In genomic region chr19:42214810-42215209, GRCh38 we compare ENCODE assay signal across 16 cellular contexts. TPM values are rescaled to one million over a fixed set of nuclear protein-coding genes. Genes with fewer than 3 reads are reported as not detected.
DNase-seq lines count a peak whose midpoint lies in the region; ATAC-seq, FAIRE-seq and TF ChIP-seq lines count a peak whose summit lies in the region.
"Had no signal": no experiment of that assay in that cellular context is flagged by ENCODE, and none has a peak within 500 bp of the region (broad histone marks: within the 10 kb centered on the region; RNA-seq: fewer than 3 reads in every experiment).

No MANE protein-coding gene starts in this region.

- H3K79me2 ChIP-seq in OCI-LY7 (ENCODE audit: insufficient read depth, low read depth, low read length): peaks cover 39% of the 10 kb centered on the region; the same call in 1 of the 2 replicates

- TF ChIP-seq POLR2A in H54 (IDR thresholded peaks at IDR 0.05; ENCODE audit: low read depth, low read length): no peak

- intact Hi-C loops in activated naive CD4-positive, alpha-beta T cell treated with anti-CD3 and anti-CD28 coated beads for 36 hours (cut with micrococcal nuclease): loop anchor here (5.0 to 10.0 kb wide), 2 partner anchors 258 to 330 kb away; partner anchors contain the start of genes ARHGEF1 and RABAC1
- intact Hi-C loops in OCI-LY7 (cut with micrococcal nuclease; ENCODE audit: unreplicated experiment): no loop called here

- H3K4me3 ChIP-seq in OCI-LY7 (ENCODE audit: low read depth, low read length, poor library complexity, severe bottlenecking): no peak overlapping the region
- no peak overlapping the region for H3K4me3 ChIP-seq in effector memory CD4-positive, alpha-beta T cell (ENCODE audit: insufficient read depth, low read depth, low read length, poor library complexity, severe bottlenecking)
- H3K4me3 ChIP-seq: breast epithelium had no signal

- H3K4me3 Mint-ChIP-seq in activated naive CD4-positive, alpha-beta T cell treated with anti-CD3 and anti-CD28 coated beads for 36 hours: no peak overlapping the region
- H3K4me3 Mint-ChIP-seq in central memory CD8-positive, alpha-beta T cell: peak overlapping the region; percentile 96
- H3K4me3 Mint-ChIP-seq in progenitor cell of endocrine pancreas (ENCODE audit: low read depth): peak overlapping the region; percentile 90

- H3K4me1 Mint-ChIP-seq in activated naive CD4-positive, alpha-beta T cell treated with anti-CD3 and anti-CD28 coated beads for 36 hours (ENCODE audit: low read depth): peaks cover 64% of the 10 kb centered on the region
- H3K4me1 Mint-ChIP-seq in central memory CD8-positive, alpha-beta T cell: peaks cover 63% of the 10 kb centered on the region
- peaks cover 24% of the 10 kb centered on the region for H3K4me1 Mint-ChIP-seq in progenitor cell of endocrine pancreas (ENCODE audit: low read depth)

- H3K36me3 ChIP-seq in OCI-LY7 (ENCODE audit: insufficient read depth, low read length): peaks cover 53% of the 10 kb centered on the region
- H3K36me3 ChIP-seq in effector memory CD4-positive, alpha-beta T cell (ENCODE audit: control insufficient read depth, insufficient read depth, low read length): peaks cover 37% of the 10 kb centered on the region
- H3K36me3 ChIP-seq: breast epithelium had no signal

- H3K4me2 ChIP-seq in OCI-LY7 (ENCODE audit: low read length): peak overlapping the region; percentile 91; the same call in 1 of the 2 replicates

- CTCF ChIA-PET in activated naive CD4-positive, alpha-beta T cell treated with anti-CD3 and anti-CD28 coated beads for 36 hours (lab: Charles Lee): interaction anchor here (0.6 to 1.3 kb wide), 3 partner anchors 84 to 106 kb away, joined by 3 read pairs; no protein-coding TSS in a partner anchor
- CTCF ChIA-PET in OCI-LY7 (lab: Charles Lee; ENCODE audit: unreplicated experiment): no interaction called here

- ATAC-seq in central memory CD8-positive, alpha-beta T cell (replicated peaks; ENCODE audit: extremely low read depth, poor library complexity, severe bottlenecking): no peak
- ATAC-seq: left cardiac atrium had no signal

- H3K27ac ChIP-seq in OCI-LY7 (ENCODE audit: low read depth, low read length, poor library complexity, severe bottlenecking): no peak overlapping the region
- H3K27ac ChIP-seq in effector memory CD4-positive, alpha-beta T cell (ENCODE audit: insufficient read depth, low read length, poor library complexity, severe bottlenecking): no peak overlapping the region
- H3K27ac ChIP-seq: breast epithelium had no signal

- no peaks in the 10 kb centered on the region for H3K9me3 Mint-ChIP-seq in activated naive CD4-positive, alpha-beta T cell treated with anti-CD3 and anti-CD28 coated beads for 36 hours
- H3K9me3 Mint-ChIP-seq in central memory CD8-positive, alpha-beta T cell: no peaks in the 10 kb centered on the region
- H3K9me3 Mint-ChIP-seq in progenitor cell of endocrine pancreas (ENCODE audit: low read depth): no peaks in the 10 kb centered on the region

- no TSS peak for BruUV-seq in OCI-LY7 (replicated peaks; lab: Mats Ljungman, UMichigan)

- H3K27me3 ChIP-seq in effector memory CD4-positive, alpha-beta T cell (replicated peaks; ENCODE audit: control insufficient read depth, insufficient read depth, low read length, poor library complexity, severe bottlenecking): no peaks in the 10 kb centered on the region
- H3K27me3 ChIP-seq: breast epithelium had no signal

- no peaks in the 10 kb centered on the region for H3K27me3 Mint-ChIP-seq in activated naive CD4-positive, alpha-beta T cell treated with anti-CD3 and anti-CD28 coated beads for 36 hours (ENCODE audit: low read depth)
- H3K27me3 Mint-ChIP-seq in central memory CD8-positive, alpha-beta T cell: no peaks in the 10 kb centered on the region
- no peaks in the 10 kb centered on the region for H3K27me3 Mint-ChIP-seq in progenitor cell of endocrine pancreas

- H3K27ac Mint-ChIP-seq in activated naive CD4-positive, alpha-beta T cell treated with anti-CD3 and anti-CD28 coated beads for 36 hours: peak overlapping the region; percentile 68
- peak overlapping the region; percentile 97 for H3K27ac Mint-ChIP-seq in central memory CD8-positive, alpha-beta T cell (ENCODE audit: low read depth)
- H3K27ac Mint-ChIP-seq in progenitor cell of endocrine pancreas: no peak overlapping the region

- peaks cover 31% of the 10 kb centered on the region for H3K4me1 ChIP-seq in OCI-LY7 (ENCODE audit: insufficient read depth, low read length, poor library complexity, severe bottlenecking)
- peaks cover 56% of the 10 kb centered on the region for H3K4me1 ChIP-seq in effector memory CD4-positive, alpha-beta T cell (ENCODE audit: control insufficient read depth, insufficient read depth, low read length, poor library complexity, severe bottlenecking)

- H3K9me3 ChIP-seq in OCI-LY7 (ENCODE audit: low read length): no peaks in the 10 kb centered on the region
- no peaks in the 10 kb centered on the region for H3K9me3 ChIP-seq in effector memory CD4-positive, alpha-beta T cell (ENCODE audit: control insufficient read depth, low read length)
- H3K9me3 ChIP-seq: breast epithelium had no signal

- POLR2A ChIA-PET in OCI-LY7 (lab: Charles Lee): no interaction called here

- no peaks in the 10 kb centered on the region for H3K9me2 ChIP-seq in OCI-LY7 (ENCODE audit: insufficient read depth, low read length)

- no peak for FAIRE-seq in H54 (lab: Jason Lieb, UNC)

- H2AFZ ChIP-seq in OCI-LY7 (ENCODE audit: low read length): no peak overlapping the region

- DNase-seq in activated naive CD4-positive, alpha-beta T cell treated with anti-CD3 and anti-CD28 coated beads for 36 hours: no peak
- DNase-seq in activated naive CD4-positive, alpha-beta T cell treated with Interleukin-2 at 50 U/mL for 16 hours: no peak
- DNase-seq in OCI-LY7 (ENCODE audit: low spot score) (no peak), progenitor cell of endocrine pancreas (ENCODE audit: low spot score, unreplicated experiment) (no peak), germinal center (ENCODE audit: low spot score) (no peak), H54 (ENCODE audit: insufficient read length, low spot score) (no peak)
- no peak for DNase-seq in central memory CD8-positive, alpha-beta T cell (ENCODE audit: low spot score in 2 of 2)
- DNase-seq in effector memory CD4-positive, alpha-beta T cell: no peak
- DNase-seq: activated effector memory CD4-positive, alpha-beta T cell treated with anti-CD3 and anti-CD28 coated beads, Interleukin-2, amount 50 U/mL, for 16 hours; DMS53; effector CD8-positive, alpha-beta T cell; hypothalamus; Kasumi-1; left cardiac atrium; NCI-H1417 treated with DMSO at 0.1 percent for 48 hours had no signal

- peaks cover 32% of the 10 kb centered on the region for H3K36me3 Mint-ChIP-seq in activated naive CD4-positive, alpha-beta T cell treated with anti-CD3 and anti-CD28 coated beads for 36 hours (ENCODE audit: low read depth)
- peaks cover 64% of the 10 kb centered on the region for H3K36me3 Mint-ChIP-seq in central memory CD8-positive, alpha-beta T cell (ENCODE audit: insufficient read depth)
- peaks cover 8% of the 10 kb centered on the region for H3K36me3 Mint-ChIP-seq in progenitor cell of endocrine pancreas (ENCODE audit: insufficient read depth)

- peaks cover 10% of the 10 kb centered on the region; the same call in 1 of the 2 replicates for H4K20me1 ChIP-seq in OCI-LY7 (ENCODE audit: insufficient read depth, low read length)

- TF ChIP-seq CTCF in OCI-LY7 (conservative IDR thresholded peaks at IDR 0.05; ENCODE audit: low read length) (no peak), progenitor cell of endocrine pancreas (IDR thresholded peaks at IDR 0.05; ENCODE audit: unreplicated experiment) (no peak)

RNA-seq across cellular contexts. Expression of gene DEDD2, which starts 2.7 kb away (rescaled TPM):
- total RNA-seq in activated naive CD4-positive, alpha-beta T cell treated with anti-CD3 and anti-CD28 coated beads for 36 hours: 10 to 100 TPM; 24.8 to 26.0 TPM
- 29.6 and 41.9 TPM in 2 replicates for total RNA-seq in OCI-LY7 (2014; rRNA removed; shearing (Covaris generic))
- 15.5 and 18.6 TPM in 2 replicates for total RNA-seq in OCI-LY7 (2022)
- total RNA-seq in progenitor cell of endocrine pancreas: 35.7 and 38.3 TPM in 2 replicates

RNA-seq across cellular contexts. Expression of gene ZNF526, which starts 5.3 kb away (rescaled TPM):
- 10 to 100 TPM; 11.5 to 11.6 TPM for total RNA-seq in activated naive CD4-positive, alpha-beta T cell treated with anti-CD3 and anti-CD28 coated beads for 36 hours
- total RNA-seq in OCI-LY7 (2014; rRNA removed; shearing (Covaris generic)): 8.4 and 9.0 TPM in 2 replicates
- total RNA-seq in OCI-LY7 (2022) (12.7 and 14.8 TPM in 2 replicates), progenitor cell of endocrine pancreas (17.6 and 21.1 TPM in 2 replicates)

RNA-seq across cellular contexts. Expression of gene GSK3A, which starts 27.6 kb away (rescaled TPM):
- 10 to 100 TPM; 31.1 to 33.8 TPM for total RNA-seq in activated naive CD4-positive, alpha-beta T cell treated with anti-CD3 and anti-CD28 coated beads for 36 hours
- 20.9 and 23.6 TPM in 2 replicates for total RNA-seq in OCI-LY7 (2014; rRNA removed; shearing (Covaris generic))
- total RNA-seq in OCI-LY7 (2022): 29.2 and 33.7 TPM in 2 replicates
- 53.0 and 54.7 TPM in 2 replicates for total RNA-seq in progenitor cell of endocrine pancreas

RNA-seq across cellular contexts. Expression of gene ERF, which starts 40.1 kb away (rescaled TPM):
- 10 to 100 TPM; 52.4 to 55.6 TPM for total RNA-seq in activated naive CD4-positive, alpha-beta T cell treated with anti-CD3 and anti-CD28 coated beads for 36 hours
- 22.1 and 26.7 TPM in 2 replicates for total RNA-seq in OCI-LY7 (2014; rRNA removed; shearing (Covaris generic))
- total RNA-seq in OCI-LY7 (2022) (33.5 and 36.6 TPM in 2 replicates), progenitor cell of endocrine pancreas (106 and 111 TPM in 2 replicates)

RNA-seq across cellular contexts. Expression of gene CIC, which starts 54.2 kb away (rescaled TPM):
- total RNA-seq in activated naive CD4-positive, alpha-beta T cell treated with anti-CD3 and anti-CD28 coated beads for 36 hours: 10 to 100 TPM; 60.2 to 61.5 TPM
- total RNA-seq in OCI-LY7 (2014; rRNA removed; shearing (Covaris generic)): 20.7 and 26.8 TPM in 2 replicates
- total RNA-seq in OCI-LY7 (2022): 48.2 and 59.3 TPM in 2 replicates
- total RNA-seq in progenitor cell of endocrine pancreas: 86.0 and 87.2 TPM in 2 replicates
